9 cellular contexts compared by ENCODE assay signal in genomic region chr2:188765522-188765921, GRCh38.
A peak's percentile ranks its signal among the peaks of the same experiment; 100 is the strongest.
DNase-seq lines count a peak whose midpoint lies in the region; ATAC-seq, FAIRE-seq and TF ChIP-seq lines count a peak whose summit lies in the region.
"Had no signal": no experiment of that assay in that cellular context is flagged by ENCODE, and none has a peak within 500 bp of the region (broad histone marks: within the 10 kb centered on the region; RNA-seq: fewer than 3 reads in every experiment).

No MANE protein-coding gene starts in this region.

- no peak overlapping the region for H3K27ac Mint-ChIP-seq in effector memory CD8-positive, alpha-beta T cell
- H3K27ac Mint-ChIP-seq: memory B cell had no signal

- no peak for DNase-seq in left ventricle myocardium inferior
- DNase-seq in Right ventricle myocardium inferior (ENCODE audit: missing footprints) = no peak
- peak; percentile 13 for DNase-seq in HuH-7 (ENCODE audit: low spot score)
- DNase-seq in bronchial epithelial cell (ENCODE audit: low read depth) = peak; percentile 71
- DNase-seq in aorta = no peak
- DNase-seq in NCI-H774 (lab: John Stamatoyannopoulos, UW) = no peak
- no peak for DNase-seq in pons (ENCODE audit: low spot score)
- DNase-seq in effector memory CD8-positive, alpha-beta T cell = no peak

- WGBS in aorta, 2 donors = 69 to 72% methylated on average over 3 of the region's 3 CpGs

- no peaks in the 10 kb centered on the region for H3K4me1 Mint-ChIP-seq in effector memory CD8-positive, alpha-beta T cell (ENCODE audit: low read depth in 2 of 2)
- H3K4me1 Mint-ChIP-seq: memory B cell had no signal

- no peak overlapping the region for H3K4me3 Mint-ChIP-seq in effector memory CD8-positive, alpha-beta T cell
- H3K4me3 Mint-ChIP-seq: memory B cell had no signal

- no peak overlapping the region for H3K27ac ChIP-seq in left ventricle myocardium inferior (replicated peaks)
- H3K27ac ChIP-seq in aorta (ENCODE audit: low read depth in 1 of 2, low read length in 2 of 2) = no peak overlapping the region

- H3K4me3 ChIP-seq in left ventricle myocardium inferior = no peak overlapping the region
- H3K4me3 ChIP-seq in bronchial epithelial cell (ENCODE audit: low read depth, low read length) = no peak overlapping the region
- H3K4me3 ChIP-seq in aorta (ENCODE audit: low read length in 2 of 2) = no peak overlapping the region

- H3K9me3 ChIP-seq in left ventricle myocardium inferior (replicated peaks) (no peaks in the 10 kb centered on the region), aorta (ENCODE audit: control insufficient read depth, low read length) (no peaks in the 10 kb centered on the region)

- H3K27me3 ChIP-seq in left ventricle myocardium inferior (ENCODE audit: low read depth) (no peaks in the 10 kb centered on the region), bronchial epithelial cell (ENCODE audit: control insufficient read depth, insufficient read depth, low read length) (no peaks in the 10 kb centered on the region), aorta (ENCODE audit: control insufficient read depth in 1 of 2, insufficient read depth in 2 of 2, low read length in 1 of 2) (no peaks in the 10 kb centered on the region)

- no peaks in the 10 kb centered on the region for H3K27me3 Mint-ChIP-seq in effector memory CD8-positive, alpha-beta T cell
- H3K27me3 Mint-ChIP-seq: memory B cell had no signal

- ATAC-seq in Right ventricle myocardium inferior (no peak), aorta (ENCODE audit: low FRiP score) (peak; percentile 46)
- ATAC-seq in effector memory CD8-positive, alpha-beta T cell (replicated peaks) = no peak

- H3K4me1 ChIP-seq in left ventricle myocardium inferior (no peaks in the 10 kb centered on the region), aorta (ENCODE audit: control insufficient read depth in 1 of 2, insufficient read depth in 2 of 2, low read length in 2 of 2) (no peaks in the 10 kb centered on the region)

- intact Hi-C loops in left ventricle myocardium inferior (cut with micrococcal nuclease) = no loop called here
- intact Hi-C loops in Right ventricle myocardium inferior (cut with DNase I) = no loop called here
- intact Hi-C loops in aorta (cut with DNase I) = no loop called here

- no peak for FAIRE-seq in bronchial epithelial cell (lab: Jason Lieb, UNC)

- no peaks in the 10 kb centered on the region for H3K9me3 Mint-ChIP-seq in effector memory CD8-positive, alpha-beta T cell
- H3K9me3 Mint-ChIP-seq: memory B cell had no signal

- H3K36me3 Mint-ChIP-seq in effector memory CD8-positive, alpha-beta T cell (ENCODE audit: insufficient read depth) = no peaks in the 10 kb centered on the region
- H3K36me3 Mint-ChIP-seq: memory B cell had no signal

- H3K36me3 ChIP-seq in left ventricle myocardium inferior = no peaks in the 10 kb centered on the region
- no peaks in the 10 kb centered on the region for H3K36me3 ChIP-seq in bronchial epithelial cell (ENCODE audit: control insufficient read depth, insufficient read depth, low read length)
- H3K36me3 ChIP-seq in aorta (ENCODE audit: control insufficient read depth in 1 of 2, insufficient read depth in 2 of 2, low read length in 1 of 2) = no peaks in the 10 kb centered on the region

- TF ChIP-seq CTCF in left ventricle myocardium inferior (IDR thresholded peaks at IDR 0.05; ENCODE audit: borderline replicate concordance) (peak; percentile 52), bronchial epithelial cell (IDR thresholded peaks at IDR 0.05; ENCODE audit: insufficient read depth, low read length, severe bottlenecking) (peak; percentile 42)

Comparison
In these comparisons a context has a peak if more than half of its experiments do, and no peak if none do; other contexts are left out.
1. DNase-seq: peak in HuH-7 (single experiment) and bronchial epithelial cell (single experiment); none in left ventricle myocardium inferior (single experiment), Right ventricle myocardium inferior (single experiment), aorta (0 of 2), NCI-H774 (single experiment), pons (single experiment) and effector memory CD8-positive, alpha-beta T cell (0 of 3).